Comparison of ENCODE assay signal across 18 cellular contexts in the genomic region with DNA sequence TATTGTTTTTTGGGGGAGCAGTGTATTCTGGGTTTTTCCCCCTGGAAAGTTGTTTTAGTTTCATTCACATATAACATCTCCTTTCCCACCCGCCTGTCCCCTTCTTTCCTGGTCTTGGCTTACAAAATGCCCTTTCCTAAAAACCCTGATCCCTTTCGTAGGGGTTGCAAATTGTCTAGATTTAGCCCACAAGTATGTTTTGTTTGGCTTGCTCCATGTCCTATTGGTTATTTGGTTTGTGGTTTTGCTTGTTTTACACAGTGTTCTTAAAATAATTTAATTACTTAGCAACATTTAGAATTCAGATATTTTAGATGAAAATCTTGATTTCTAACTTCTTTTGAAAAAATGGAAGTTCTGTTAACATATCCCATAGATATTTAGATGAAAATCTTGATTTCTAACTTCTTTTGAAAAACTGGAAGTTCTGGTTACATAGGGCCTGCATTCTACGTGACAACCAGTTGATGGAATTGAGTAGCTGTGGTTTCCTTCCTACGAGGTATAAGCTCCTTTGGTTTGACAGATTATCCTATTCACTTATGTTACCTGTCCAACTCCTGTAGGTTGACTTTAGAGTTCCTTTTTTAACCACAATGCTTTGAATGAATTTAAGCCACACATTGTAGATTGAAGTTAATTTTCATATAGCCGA.
"Had no signal": no experiment of that assay in that cellular context is flagged by ENCODE, and none has a peak within 500 bp of the region (broad histone marks: within the 10 kb centered on the region; RNA-seq: fewer than 3 reads in every experiment).

No MANE protein-coding gene starts in this region.

- ATAC-seq: esophagus mucosa; stimulated activated naive CD8-positive, alpha-beta T cell treated with anti-CD3 and anti-CD28 coated beads, Interleukin-15, Interleukin-2, amounts not matched to agents 100 U/mL and 50 U/mL, for 24 hours had no signal

- H3K4me2 ChIP-seq: hepatocyte had no signal

- H3K9me3 ChIP-seq: adrenal gland, transverse colon had no signal

- H3K79me2 ChIP-seq: hepatocyte had no signal

- H3K27ac ChIP-seq: adrenal gland, foreskin keratinocyte, hepatocyte, transverse colon, VCaP had no signal

- H2AFZ ChIP-seq: hepatocyte had no signal

- DNase-seq: activated CD4-positive, alpha-beta T cell treated with anti-CD3 and anti-CD28 coated beads for 1 hour; activated CD4-positive, alpha-beta T cell treated with anti-CD3 and anti-CD28 coated beads, Interleukin-2, amount 50 U/mL, for 48 hours; activated gamma-delta T cell; adrenal gland; effector CD8-positive, alpha-beta T cell; midbrain; occipital lobe; retina; stimulated activated CD4-positive, alpha-beta T cell treated with anti-CD3 and anti-CD28 coated beads, Interleukin-2, amount 100 ng/mL, for 24 hours; stimulated activated naive CD8-positive, alpha-beta T cell treated with anti-CD3 and anti-CD28 coated beads, Interleukin-15, Interleukin-2, amounts not matched to agents 100 U/mL and 50 U/mL, for 24 hours; substantia nigra; T-helper 2 cell; transverse colon had no signal

- H3K27me3 ChIP-seq: adrenal gland, foreskin keratinocyte, hepatocyte, transverse colon had no signal

- H3K4me3 ChIP-seq: adrenal gland, hepatocyte, lung, transverse colon had no signal

- H3K36me3 ChIP-seq: adrenal gland had no signal
